1 cellular context compared by ENCODE assay signal in genomic region chr11:11177156-11177808, GRCh38.
TF ChIP-seq lines count a peak whose summit lies in the region.

No MANE protein-coding gene starts in this region.

TF ChIP-seq in GM23338, 12 proteins besides CTCF, POLR2A, EP300 and RAD21 (continued from another document):
- no peak for TF ChIP-seq EZH2phosphoT487 (IDR thresholded peaks at IDR 0.05; ENCODE audit: unreplicated experiment)
- no peak for TF ChIP-seq EZH2 (IDR thresholded peaks at IDR 0.05; ENCODE audit: low read depth, unreplicated experiment)
- no peak for TF ChIP-seq STAT1 (IDR thresholded peaks at IDR 0.05; ENCODE audit: unreplicated experiment)
- no peak for TF ChIP-seq NANOG (IDR thresholded peaks at IDR 0.05; ENCODE audit: borderline replicate concordance)
- no peak for TF ChIP-seq CREB1 (CRISPR knock-in tag; IDR thresholded peaks at IDR 0.05; ENCODE audit: low read depth)
- TF ChIP-seq JUNB (IDR thresholded peaks at IDR 0.05; ENCODE audit: unreplicated experiment), result no peak
- no peak for TF ChIP-seq ZNF331 (CRISPR knock-in tag; IDR thresholded peaks at IDR 0.05; ENCODE audit: low read depth)
- TF ChIP-seq, protein P1, sequence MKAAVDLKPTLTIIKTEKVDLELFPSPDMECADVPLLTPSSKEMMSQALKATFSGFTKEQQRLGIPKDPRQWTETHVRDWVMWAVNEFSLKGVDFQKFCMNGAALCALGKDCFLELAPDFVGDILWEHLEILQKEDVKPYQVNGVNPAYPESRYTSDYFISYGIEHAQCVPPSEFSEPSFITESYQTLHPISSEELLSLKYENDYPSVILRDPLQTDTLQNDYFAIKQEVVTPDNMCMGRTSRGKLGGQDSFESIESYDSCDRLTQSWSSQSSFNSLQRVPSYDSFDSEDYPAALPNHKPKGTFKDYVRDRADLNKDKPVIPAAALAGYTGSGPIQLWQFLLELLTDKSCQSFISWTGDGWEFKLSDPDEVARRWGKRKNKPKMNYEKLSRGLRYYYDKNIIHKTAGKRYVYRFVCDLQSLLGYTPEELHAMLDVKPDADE (IDR thresholded peaks at IDR 0.05), result no peak
- no peak for TF ChIP-seq ZNF114 (CRISPR knock-in tag; IDR thresholded peaks at IDR 0.05)
